ENCODE assay signal across 8 cellular contexts in genomic region chr5:179558912-179559279, GRCh38. TPM values are rescaled to one million over a fixed set of nuclear protein-coding genes. Genes with fewer than 3 reads are reported as not detected.
DNase-seq lines count a peak whose midpoint lies in the region; ATAC-seq and FAIRE-seq lines count a peak whose summit lies in the region.

No MANE protein-coding gene starts in this region.

- ATAC-seq in HG03095 (IDR thresholded peaks at IDR 0.05; ENCODE audit: unreplicated experiment) (no peak), GM19463 (IDR thresholded peaks at IDR 0.05; ENCODE audit: unreplicated experiment) (no peak)

- peak overlapping the region; percentile 99 for H3K4me3 ChIP-seq in iPS-20b (ENCODE audit: low read length)
- peak overlapping the region in 1 of 2 donors; percentile 47 for H3K4me3 ChIP-seq in small intestine (ENCODE audit: low read depth in 1 of 2, low read length in 2 of 2)

- H3K27me3 ChIP-seq in iPS-20b (ENCODE audit: insufficient read depth, low read length) (no peaks in the 10 kb centered on the region), small intestine (ENCODE audit: control insufficient read depth in 2 of 2, insufficient read depth in 2 of 2, low read length in 2 of 2) (no peaks in the 10 kb centered on the region)

- H3K9me3 ChIP-seq in iPS-20b (ENCODE audit: insufficient read depth, low read depth, low read length) (no peaks in the 10 kb centered on the region), small intestine (ENCODE audit: control insufficient read depth, low read depth) (no peaks in the 10 kb centered on the region)

- FAIRE-seq in small intestine (lab: Jason Lieb, UNC) = no peak

- H3K36me3 ChIP-seq in iPS-20b (ENCODE audit: insufficient read depth, low read depth, low read length) (peaks cover 30% of the 10 kb centered on the region), small intestine (ENCODE audit: control insufficient read depth in 2 of 2, insufficient read depth in 2 of 2, low read length in 2 of 2) (peaks cover 8 to 9% of the 10 kb centered on the region in 2 donors)

- H3K4me1 ChIP-seq in iPS-20b (ENCODE audit: insufficient read depth, low read length) (peaks cover 4% of the 10 kb centered on the region; the same call in 1 of the 2 replicates), small intestine (ENCODE audit: control insufficient read depth in 2 of 2, insufficient read depth in 1 of 2, low read depth in 1 of 2, low read length in 1 of 2) (peaks cover 0 to 5% of the 10 kb centered on the region in 2 donors)

- H3K9ac ChIP-seq in iPS-20b (ENCODE audit: low read depth, low read length) = peak overlapping the region; percentile 100

- peak; percentile 61 for DNase-seq in activated effector memory CD4-positive, alpha-beta T cell treated with anti-CD3 and anti-CD28 coated beads, Interleukin-2, amount 50 U/mL, for 16 hours
- no peak for DNase-seq in activated effector memory CD4-positive, alpha-beta T cell treated with Interleukin-2 at 50 U/mL for 16 hours
- DNase-seq in NCI-H2196 (lab: John Stamatoyannopoulos, UW; ENCODE audit: unreplicated experiment) = peak; percentile 56
- peak; percentile 53 for DNase-seq in astrocyte of the hippocampus (ENCODE audit: low read depth, low spot score)
- peak; percentile 53 for DNase-seq in small intestine

- H3K27ac ChIP-seq in iPS-20b (ENCODE audit: low read length) (peak overlapping the region; percentile 100), small intestine (ENCODE audit: low read depth in 1 of 2, low read length in 1 of 2) (peak overlapping the region; percentile 81 to 89)

- 11 to 23% (median 12%) methylated on average over 14 of the region's 14 CpGs for WGBS in small intestine, 3 donors

RNA-seq across cellular contexts. Expression of gene RUFY1, which starts 8.5 kb away (rescaled TPM):
- 10 to 100 TPM; 28.8 to 37.6 (median 28.9) TPM for polyA plus RNA-seq in small intestine
